Comparison of ENCODE assay signal across 8 cellular contexts in the genomic region with DNA sequence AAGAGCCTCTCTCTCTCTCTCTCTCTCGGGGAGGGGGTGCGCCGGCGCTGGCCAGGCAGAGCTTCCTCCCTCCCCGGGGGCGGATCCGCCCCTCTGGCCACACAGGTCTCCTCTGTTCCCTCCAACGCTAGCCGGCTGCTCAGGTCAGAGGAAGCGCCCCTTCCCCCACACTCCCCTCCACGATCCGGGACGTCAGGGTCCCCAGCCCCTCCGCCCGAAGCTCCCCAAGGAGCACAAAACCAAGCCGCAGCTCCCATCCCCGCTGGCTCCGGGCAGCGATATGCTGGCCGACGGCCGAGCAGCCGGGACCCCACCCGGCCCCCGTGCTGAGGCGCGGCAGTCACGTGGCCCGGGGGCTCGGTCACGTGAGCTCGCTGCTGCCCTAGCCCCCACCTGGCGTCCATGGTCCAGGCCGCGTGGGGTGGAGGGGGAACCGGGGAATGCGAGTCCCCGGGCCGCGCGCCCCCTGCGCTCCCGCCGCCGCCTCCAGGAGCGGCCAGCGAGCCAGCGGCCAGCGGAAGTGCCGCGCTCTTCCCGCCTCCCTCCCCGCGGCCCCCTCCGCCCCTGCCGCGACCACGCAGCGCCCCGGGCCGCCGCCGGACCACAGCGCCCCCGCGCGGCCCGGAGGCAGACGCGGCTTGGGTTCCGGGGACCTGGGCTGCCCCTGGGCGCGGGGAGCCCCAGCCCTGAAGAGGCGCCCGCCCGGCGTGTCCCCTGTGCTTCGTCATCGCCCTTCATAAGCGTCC. TPM values are rescaled to one million over a fixed set of nuclear protein-coding genes. Genes with fewer than 3 reads are reported as not detected.
DNase-seq lines count a peak whose midpoint lies in the region; ATAC-seq and TF ChIP-seq lines count a peak whose summit lies in the region.

A gene with protein sequence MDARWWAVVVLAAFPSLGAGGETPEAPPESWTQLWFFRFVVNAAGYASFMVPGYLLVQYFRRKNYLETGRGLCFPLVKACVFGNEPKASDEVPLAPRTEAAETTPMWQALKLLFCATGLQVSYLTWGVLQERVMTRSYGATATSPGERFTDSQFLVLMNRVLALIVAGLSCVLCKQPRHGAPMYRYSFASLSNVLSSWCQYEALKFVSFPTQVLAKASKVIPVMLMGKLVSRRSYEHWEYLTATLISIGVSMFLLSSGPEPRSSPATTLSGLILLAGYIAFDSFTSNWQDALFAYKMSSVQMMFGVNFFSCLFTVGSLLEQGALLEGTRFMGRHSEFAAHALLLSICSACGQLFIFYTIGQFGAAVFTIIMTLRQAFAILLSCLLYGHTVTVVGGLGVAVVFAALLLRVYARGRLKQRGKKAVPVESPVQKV (minus strand): TSS at position 522 of the 746 bp plus-strand sequence. CDS start 118 bp downstream, at position 404.

- peak within 1 kb of the TSS; percentile 97 for H3K4me3 ChIP-seq in osteoblast (ENCODE audit: insufficient read depth, low read length)
- H3K4me3 ChIP-seq in aorta (ENCODE audit: low read length in 2 of 2) = peak within 1 kb of the TSS; percentile 81 to 87

- H2AFZ ChIP-seq in osteoblast (ENCODE audit: low read length) = peak within 1 kb of the TSS; percentile 86

- WGBS in aorta, 2 donors = 1% methylated on average over 50 to 80 of the region's 80 CpGs

- no peaks in the 10 kb centered on the region for H3K9me3 Mint-ChIP-seq in activated naive CD8-positive, alpha-beta T cell treated with anti-CD3 and anti-CD28 coated beads, Interleukin-2, amount 50 U/mL, for 24 hours

- H3K27ac ChIP-seq in osteoblast (ENCODE audit: low read depth, low read length) = peak within 1 kb of the TSS; percentile 67
- H3K27ac ChIP-seq in aorta (ENCODE audit: low read depth in 1 of 2, low read length in 2 of 2) = peak within 1 kb of the TSS in 1 of 2 donors; percentile 48

- peak; percentile 47 for ATAC-seq in GM21528 (IDR thresholded peaks at IDR 0.05; ENCODE audit: low FRiP score, unreplicated experiment)
- ATAC-seq in activated naive CD8-positive, alpha-beta T cell treated with anti-CD3 and anti-CD28 coated beads, Interleukin-2, amount 50 U/mL, for 24 hours = peak; percentile 50
- peak; percentile 83 for ATAC-seq in Right ventricle myocardium inferior
- peak; percentile 89 for ATAC-seq in aorta (ENCODE audit: low FRiP score)

- intact Hi-C loops in Right ventricle myocardium inferior (cut with DNase I) = no loop called here
- intact Hi-C loops in aorta (cut with DNase I) = loop anchor here in 1 of 2 donors (5.0 kb wide), 2 partner anchors 85 to 160 kb away; no protein-coding TSS in a partner anchor

- DNase-seq in Daoy (ENCODE audit: low read depth) = peak; percentile 86
- DNase-seq in SK-N-DZ (ENCODE audit: low spot score) = peak; percentile 74
- DNase-seq in activated naive CD8-positive, alpha-beta T cell treated with anti-CD3 and anti-CD28 coated beads, Interleukin-2, amount 50 U/mL, for 24 hours = peak; percentile 76
- peak; percentile 85 for DNase-seq in Right ventricle myocardium inferior (ENCODE audit: missing footprints)
- DNase-seq in osteoblast (ENCODE audit: insufficient read length, low spot score, missing footprints) = peak; percentile 99
- DNase-seq in aorta = peak; percentile 76 to 88

- peaks cover 42% of the 10 kb centered on the region for H4K20me1 ChIP-seq in osteoblast (ENCODE audit: insufficient read depth, low read length)

- H3K4me1 ChIP-seq in osteoblast (ENCODE audit: insufficient read depth, low read length) = peaks cover 17% of the 10 kb centered on the region
- peaks cover 0 to 2% of the 10 kb centered on the region in 2 donors for H3K4me1 ChIP-seq in aorta (ENCODE audit: control insufficient read depth in 1 of 2, insufficient read depth in 2 of 2, low read length in 2 of 2)

- H3K9me3 ChIP-seq in osteoblast (ENCODE audit: low read depth, low read length) (no peaks in the 10 kb centered on the region), aorta (ENCODE audit: control insufficient read depth, low read length) (no peaks in the 10 kb centered on the region)

- H3K4me2 ChIP-seq in osteoblast (ENCODE audit: insufficient read depth, low read length) = peak within 1 kb of the TSS; percentile 96

- H3K27ac Mint-ChIP-seq in activated naive CD8-positive, alpha-beta T cell treated with anti-CD3 and anti-CD28 coated beads, Interleukin-2, amount 50 U/mL, for 24 hours = peak within 1 kb of the TSS; percentile 94

- H3K36me3 ChIP-seq in osteoblast (ENCODE audit: insufficient read depth, low read length) (peaks cover 46% of the 10 kb centered on the region), aorta (ENCODE audit: control insufficient read depth in 1 of 2, insufficient read depth in 2 of 2, low read length in 1 of 2) (peaks cover 1 to 5% of the 10 kb centered on the region in 2 donors)

- H3K4me3 Mint-ChIP-seq in activated naive CD8-positive, alpha-beta T cell treated with anti-CD3 and anti-CD28 coated beads, Interleukin-2, amount 50 U/mL, for 24 hours = peak within 1 kb of the TSS; percentile 87

- peaks cover 71% of the 10 kb centered on the region for H3K4me1 Mint-ChIP-seq in activated naive CD8-positive, alpha-beta T cell treated with anti-CD3 and anti-CD28 coated beads, Interleukin-2, amount 50 U/mL, for 24 hours

- peak; percentile 43 for TF ChIP-seq CTCF in osteoblast (IDR thresholded peaks at IDR 0.05; ENCODE audit: extremely low read depth, low read depth, low read length)

- TF ChIP-seq EP300 in Ishikawa (IDR thresholded peaks at IDR 0.05; ENCODE audit: borderline replicate concordance) = no peak

- peaks cover 42% of the 10 kb centered on the region for H3K79me2 ChIP-seq in osteoblast (ENCODE audit: insufficient read depth, low read length)

- H3K27me3 ChIP-seq in osteoblast (ENCODE audit: insufficient read depth, low read length) = no peaks in the 10 kb centered on the region
- no peaks in the 10 kb centered on the region for H3K27me3 ChIP-seq in aorta (ENCODE audit: control insufficient read depth in 1 of 2, insufficient read depth in 2 of 2, low read length in 1 of 2)

- peak; percentile 47; the same call in 1 of the 2 replicates for TF ChIP-seq RAD21 in Ishikawa (IDR thresholded peaks at IDR 0.05; ENCODE audit: low read depth)

- H3K27me3 Mint-ChIP-seq in activated naive CD8-positive, alpha-beta T cell treated with anti-CD3 and anti-CD28 coated beads, Interleukin-2, amount 50 U/mL, for 24 hours = no peaks in the 10 kb centered on the region

- peaks cover 55% of the 10 kb centered on the region for H3K36me3 Mint-ChIP-seq in activated naive CD8-positive, alpha-beta T cell treated with anti-CD3 and anti-CD28 coated beads, Interleukin-2, amount 50 U/mL, for 24 hours (ENCODE audit: low read depth)

TF ChIP-seq in Ishikawa, 13 proteins besides CTCF, POLR2A, EP300 and RAD21 (continues in another document):
- TF ChIP-seq, protein P1, sequence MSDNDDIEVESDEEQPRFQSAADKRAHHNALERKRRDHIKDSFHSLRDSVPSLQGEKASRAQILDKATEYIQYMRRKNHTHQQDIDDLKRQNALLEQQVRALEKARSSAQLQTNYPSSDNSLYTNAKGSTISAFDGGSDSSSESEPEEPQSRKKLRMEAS (IDR thresholded peaks at IDR 0.05) = peak; percentile 86
- TF ChIP-seq TAF1 (IDR thresholded peaks at IDR 0.05; ENCODE audit: low read depth) (peak; percentile 57; the same call in 1 of the 2 replicates), ZBTB7A (IDR thresholded peaks at IDR 0.05; ENCODE audit: low read depth) (peak; percentile 97), TEAD4 (IDR thresholded peaks at IDR 0.05) (no peak; the same call in 1 of the 2 replicates), EGR1 (IDR thresholded peaks at IDR 0.05) (no peak), TCF12 (IDR thresholded peaks at IDR 0.05; ENCODE audit: low read depth) (peak; percentile 38; the same call in 1 of the 2 replicates), NFIC (IDR thresholded peaks at IDR 0.05) (peak; percentile 56; the same call in 1 of the 2 replicates), FOXM1 (IDR thresholded peaks at IDR 0.05; ENCODE audit: borderline replicate concordance, low read depth) (no peak), CEBPB (IDR thresholded peaks at IDR 0.05) (no peak), YY1 (IDR thresholded peaks at IDR 0.05; ENCODE audit: low read depth) (peak; percentile 14; the same call in 1 of the 2 replicates)
- TF ChIP-seq, protein P2, sequence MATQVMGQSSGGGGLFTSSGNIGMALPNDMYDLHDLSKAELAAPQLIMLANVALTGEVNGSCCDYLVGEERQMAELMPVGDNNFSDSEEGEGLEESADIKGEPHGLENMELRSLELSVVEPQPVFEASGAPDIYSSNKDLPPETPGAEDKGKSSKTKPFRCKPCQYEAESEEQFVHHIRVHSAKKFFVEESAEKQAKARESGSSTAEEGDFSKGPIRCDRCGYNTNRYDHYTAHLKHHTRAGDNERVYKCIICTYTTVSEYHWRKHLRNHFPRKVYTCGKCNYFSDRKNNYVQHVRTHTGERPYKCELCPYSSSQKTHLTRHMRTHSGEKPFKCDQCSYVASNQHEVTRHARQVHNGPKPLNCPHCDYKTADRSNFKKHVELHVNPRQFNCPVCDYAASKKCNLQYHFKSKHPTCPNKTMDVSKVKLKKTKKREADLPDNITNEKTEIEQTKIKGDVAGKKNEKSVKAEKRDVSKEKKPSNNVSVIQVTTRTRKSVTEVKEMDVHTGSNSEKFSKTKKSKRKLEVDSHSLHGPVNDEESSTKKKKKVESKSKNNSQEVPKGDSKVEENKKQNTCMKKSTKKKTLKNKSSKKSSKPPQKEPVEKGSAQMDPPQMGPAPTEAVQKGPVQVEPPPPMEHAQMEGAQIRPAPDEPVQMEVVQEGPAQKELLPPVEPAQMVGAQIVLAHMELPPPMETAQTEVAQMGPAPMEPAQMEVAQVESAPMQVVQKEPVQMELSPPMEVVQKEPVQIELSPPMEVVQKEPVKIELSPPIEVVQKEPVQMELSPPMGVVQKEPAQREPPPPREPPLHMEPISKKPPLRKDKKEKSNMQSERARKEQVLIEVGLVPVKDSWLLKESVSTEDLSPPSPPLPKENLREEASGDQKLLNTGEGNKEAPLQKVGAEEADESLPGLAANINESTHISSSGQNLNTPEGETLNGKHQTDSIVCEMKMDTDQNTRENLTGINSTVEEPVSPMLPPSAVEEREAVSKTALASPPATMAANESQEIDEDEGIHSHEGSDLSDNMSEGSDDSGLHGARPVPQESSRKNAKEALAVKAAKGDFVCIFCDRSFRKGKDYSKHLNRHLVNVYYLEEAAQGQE (IDR thresholded peaks at IDR 0.05; ENCODE audit: low read depth) = no peak; the same call in 1 of the 2 replicates

RNA-seq across cellular contexts. Expression of the gene that starts here (rescaled TPM):
- total RNA-seq in Daoy (2014; rRNA removed; shearing (Covaris generic)) = 86.8 and 92.8 TPM in 2 replicates
- 52.7 and 59.7 TPM in 2 replicates for polyA plus RNA-seq in SK-N-DZ (2014; cell fraction: cytosol; rRNA removed)
- polyA plus RNA-seq in SK-N-DZ (2014; cell fraction: nucleus; rRNA removed) = 39.2 and 41.2 TPM in 2 replicates
- total RNA-seq in Right ventricle myocardium inferior (21.3 TPM), osteoblast (86.0 and 94.1 TPM in 2 replicates), aorta (10 to 100 TPM; 23.4 to 26.0 TPM)
- 10 to 100 TPM; 10.6 to 27.7 TPM for polyA plus RNA-seq in aorta
